In the genomic region with DNA sequence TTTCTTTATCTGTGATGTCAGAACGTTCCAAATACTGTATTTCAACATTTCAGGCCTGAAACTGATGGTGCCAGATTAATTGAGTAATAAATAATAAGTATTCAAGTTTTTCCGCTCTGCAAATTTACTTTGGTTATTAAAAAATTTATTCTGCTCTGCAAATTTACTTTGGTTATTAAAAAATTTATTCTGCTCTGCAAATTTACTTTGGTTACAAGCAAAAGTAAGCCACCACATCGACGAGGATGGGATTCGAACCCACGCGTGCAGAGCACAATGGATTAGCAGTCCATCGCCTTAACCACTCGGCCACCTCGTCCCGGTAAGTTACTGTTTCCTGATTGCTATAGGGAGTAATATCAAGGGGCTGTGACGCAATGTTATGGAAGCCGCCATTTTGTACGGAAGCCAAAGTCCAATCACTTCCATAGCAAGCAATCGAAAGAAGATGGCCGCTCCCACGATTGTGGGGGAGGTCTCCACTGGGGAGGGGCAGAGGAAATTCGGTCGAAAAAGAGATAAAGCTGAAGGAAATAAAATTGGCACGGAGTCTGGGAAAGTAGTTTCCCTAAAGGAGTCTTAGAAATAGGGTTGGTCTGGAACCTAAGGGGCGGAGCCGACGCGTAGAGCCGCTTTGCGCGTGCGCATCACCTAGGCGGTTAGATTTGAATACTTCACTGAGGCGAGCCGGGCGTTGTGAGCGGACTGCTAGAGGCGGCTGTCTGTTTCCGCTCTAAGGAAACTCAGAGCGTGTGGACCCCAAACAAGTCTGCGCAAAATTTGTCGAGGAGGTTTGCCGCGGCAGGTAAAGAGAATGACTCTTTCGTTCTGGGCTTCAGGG, we compare ENCODE assay signal across 1 cellular context.
TF ChIP-seq lines count a peak whose summit lies in the region.

A gene with protein sequence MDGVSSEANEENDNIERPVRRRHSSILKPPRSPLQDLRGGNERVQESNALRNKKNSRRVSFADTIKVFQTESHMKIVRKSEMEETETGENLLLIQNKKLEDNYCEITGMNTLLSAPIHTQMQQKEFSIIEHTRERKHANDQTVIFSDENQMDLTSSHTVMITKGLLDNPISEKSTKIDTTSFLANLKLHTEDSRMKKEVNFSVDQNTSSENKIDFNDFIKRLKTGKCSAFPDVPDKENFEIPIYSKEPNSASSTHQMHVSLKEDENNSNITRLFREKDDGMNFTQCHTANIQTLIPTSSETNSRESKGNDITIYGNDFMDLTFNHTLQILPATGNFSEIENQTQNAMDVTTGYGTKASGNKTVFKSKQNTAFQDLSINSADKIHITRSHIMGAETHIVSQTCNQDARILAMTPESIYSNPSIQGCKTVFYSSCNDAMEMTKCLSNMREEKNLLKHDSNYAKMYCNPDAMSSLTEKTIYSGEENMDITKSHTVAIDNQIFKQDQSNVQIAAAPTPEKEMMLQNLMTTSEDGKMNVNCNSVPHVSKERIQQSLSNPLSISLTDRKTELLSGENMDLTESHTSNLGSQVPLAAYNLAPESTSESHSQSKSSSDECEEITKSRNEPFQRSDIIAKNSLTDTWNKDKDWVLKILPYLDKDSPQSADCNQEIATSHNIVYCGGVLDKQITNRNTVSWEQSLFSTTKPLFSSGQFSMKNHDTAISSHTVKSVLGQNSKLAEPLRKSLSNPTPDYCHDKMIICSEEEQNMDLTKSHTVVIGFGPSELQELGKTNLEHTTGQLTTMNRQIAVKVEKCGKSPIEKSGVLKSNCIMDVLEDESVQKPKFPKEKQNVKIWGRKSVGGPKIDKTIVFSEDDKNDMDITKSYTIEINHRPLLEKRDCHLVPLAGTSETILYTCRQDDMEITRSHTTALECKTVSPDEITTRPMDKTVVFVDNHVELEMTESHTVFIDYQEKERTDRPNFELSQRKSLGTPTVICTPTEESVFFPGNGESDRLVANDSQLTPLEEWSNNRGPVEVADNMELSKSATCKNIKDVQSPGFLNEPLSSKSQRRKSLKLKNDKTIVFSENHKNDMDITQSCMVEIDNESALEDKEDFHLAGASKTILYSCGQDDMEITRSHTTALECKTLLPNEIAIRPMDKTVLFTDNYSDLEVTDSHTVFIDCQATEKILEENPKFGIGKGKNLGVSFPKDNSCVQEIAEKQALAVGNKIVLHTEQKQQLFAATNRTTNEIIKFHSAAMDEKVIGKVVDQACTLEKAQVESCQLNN (N-terminal part only) (plus strand): TSS at position 662 of the 841 bp plus-strand sequence. CDS start 8,683 bp downstream, outside the sequence.

TF ChIP-seq in K562, 482 proteins besides CTCF, POLR2A, EP300 and RAD21 (continued from another document and continues in another):
- TF ChIP-seq, protein P1, sequence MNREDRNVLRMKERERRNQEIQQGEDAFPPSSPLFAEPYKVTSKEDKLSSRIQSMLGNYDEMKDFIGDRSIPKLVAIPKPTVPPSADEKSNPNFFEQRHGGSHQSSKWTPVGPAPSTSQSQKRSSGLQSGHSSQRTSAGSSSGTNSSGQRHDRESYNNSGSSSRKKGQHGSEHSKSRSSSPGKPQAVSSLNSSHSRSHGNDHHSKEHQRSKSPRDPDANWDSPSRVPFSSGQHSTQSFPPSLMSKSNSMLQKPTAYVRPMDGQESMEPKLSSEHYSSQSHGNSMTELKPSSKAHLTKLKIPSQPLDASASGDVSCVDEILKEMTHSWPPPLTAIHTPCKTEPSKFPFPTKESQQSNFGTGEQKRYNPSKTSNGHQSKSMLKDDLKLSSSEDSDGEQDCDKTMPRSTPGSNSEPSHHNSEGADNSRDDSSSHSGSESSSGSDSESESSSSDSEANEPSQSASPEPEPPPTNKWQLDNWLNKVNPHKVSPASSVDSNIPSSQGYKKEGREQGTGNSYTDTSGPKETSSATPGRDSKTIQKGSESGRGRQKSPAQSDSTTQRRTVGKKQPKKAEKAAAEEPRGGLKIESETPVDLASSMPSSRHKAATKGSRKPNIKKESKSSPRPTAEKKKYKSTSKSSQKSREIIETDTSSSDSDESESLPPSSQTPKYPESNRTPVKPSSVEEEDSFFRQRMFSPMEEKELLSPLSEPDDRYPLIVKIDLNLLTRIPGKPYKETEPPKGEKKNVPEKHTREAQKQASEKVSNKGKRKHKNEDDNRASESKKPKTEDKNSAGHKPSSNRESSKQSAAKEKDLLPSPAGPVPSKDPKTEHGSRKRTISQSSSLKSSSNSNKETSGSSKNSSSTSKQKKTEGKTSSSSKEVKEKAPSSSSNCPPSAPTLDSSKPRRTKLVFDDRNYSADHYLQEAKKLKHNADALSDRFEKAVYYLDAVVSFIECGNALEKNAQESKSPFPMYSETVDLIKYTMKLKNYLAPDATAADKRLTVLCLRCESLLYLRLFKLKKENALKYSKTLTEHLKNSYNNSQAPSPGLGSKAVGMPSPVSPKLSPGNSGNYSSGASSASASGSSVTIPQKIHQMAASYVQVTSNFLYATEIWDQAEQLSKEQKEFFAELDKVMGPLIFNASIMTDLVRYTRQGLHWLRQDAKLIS (CRISPR knock-in tag; IDR thresholded peaks at IDR 0.05), result peak; percentile 78; the same call in 1 of the 2 replicates
- peak; percentile 40 to 88; a peak in 3 of 4 replicates for TF ChIP-seq FOXK2 (conservative IDR thresholded peaks at IDR 0.05 in 1 of 2, IDR thresholded peaks at IDR 0.05 in 1 of 2; ENCODE audit: low read depth in 2 of 2)
- no peak for TF ChIP-seq ZNF324 (CRISPR knock-in tag; IDR thresholded peaks at IDR 0.05)
- TF ChIP-seq, protein P2, sequence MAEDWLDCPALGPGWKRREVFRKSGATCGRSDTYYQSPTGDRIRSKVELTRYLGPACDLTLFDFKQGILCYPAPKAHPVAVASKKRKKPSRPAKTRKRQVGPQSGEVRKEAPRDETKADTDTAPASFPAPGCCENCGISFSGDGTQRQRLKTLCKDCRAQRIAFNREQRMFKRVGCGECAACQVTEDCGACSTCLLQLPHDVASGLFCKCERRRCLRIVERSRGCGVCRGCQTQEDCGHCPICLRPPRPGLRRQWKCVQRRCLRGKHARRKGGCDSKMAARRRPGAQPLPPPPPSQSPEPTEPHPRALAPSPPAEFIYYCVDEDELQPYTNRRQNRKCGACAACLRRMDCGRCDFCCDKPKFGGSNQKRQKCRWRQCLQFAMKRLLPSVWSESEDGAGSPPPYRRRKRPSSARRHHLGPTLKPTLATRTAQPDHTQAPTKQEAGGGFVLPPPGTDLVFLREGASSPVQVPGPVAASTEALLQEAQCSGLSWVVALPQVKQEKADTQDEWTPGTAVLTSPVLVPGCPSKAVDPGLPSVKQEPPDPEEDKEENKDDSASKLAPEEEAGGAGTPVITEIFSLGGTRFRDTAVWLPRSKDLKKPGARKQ (CRISPR knock-in tag; IDR thresholded peaks at IDR 0.05), result no peak
- TF ChIP-seq, protein P3, sequence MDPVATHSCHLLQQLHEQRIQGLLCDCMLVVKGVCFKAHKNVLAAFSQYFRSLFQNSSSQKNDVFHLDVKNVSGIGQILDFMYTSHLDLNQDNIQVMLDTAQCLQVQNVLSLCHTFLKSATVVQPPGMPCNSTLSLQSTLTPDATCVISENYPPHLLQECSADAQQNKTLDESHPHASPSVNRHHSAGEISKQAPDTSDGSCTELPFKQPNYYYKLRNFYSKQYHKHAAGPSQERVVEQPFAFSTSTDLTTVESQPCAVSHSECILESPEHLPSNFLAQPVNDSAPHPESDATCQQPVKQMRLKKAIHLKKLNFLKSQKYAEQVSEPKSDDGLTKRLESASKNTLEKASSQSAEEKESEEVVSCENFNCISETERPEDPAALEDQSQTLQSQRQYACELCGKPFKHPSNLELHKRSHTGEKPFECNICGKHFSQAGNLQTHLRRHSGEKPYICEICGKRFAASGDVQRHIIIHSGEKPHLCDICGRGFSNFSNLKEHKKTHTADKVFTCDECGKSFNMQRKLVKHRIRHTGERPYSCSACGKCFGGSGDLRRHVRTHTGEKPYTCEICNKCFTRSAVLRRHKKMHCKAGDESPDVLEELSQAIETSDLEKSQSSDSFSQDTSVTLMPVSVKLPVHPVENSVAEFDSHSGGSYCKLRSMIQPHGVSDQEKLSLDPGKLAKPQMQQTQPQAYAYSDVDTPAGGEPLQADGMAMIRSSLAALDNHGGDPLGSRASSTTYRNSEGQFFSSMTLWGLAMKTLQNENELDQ (CRISPR knock-in tag; IDR thresholded peaks at IDR 0.05; ENCODE audit: borderline replicate concordance), result no peak
- TF ChIP-seq HOXB6 (CRISPR knock-in tag; IDR thresholded peaks at IDR 0.05; ENCODE audit: borderline replicate concordance), result peak; percentile 45; the same call in 1 of the 2 replicates
- peak; percentile 82; the same call in 1 of the 2 replicates for TF ChIP-seq ZNF644 (tag; IDR thresholded peaks at IDR 0.05; ENCODE audit: low read depth)
- peak; percentile 31; the same call in 1 of the 2 replicates for TF ChIP-seq GATAD2A (IDR thresholded peaks at IDR 0.05)
- TF ChIP-seq RBM15 (IDR thresholded peaks at IDR 0.05; ENCODE audit: insufficient read depth, low read length), result no peak
- TF ChIP-seq, protein P4, sequence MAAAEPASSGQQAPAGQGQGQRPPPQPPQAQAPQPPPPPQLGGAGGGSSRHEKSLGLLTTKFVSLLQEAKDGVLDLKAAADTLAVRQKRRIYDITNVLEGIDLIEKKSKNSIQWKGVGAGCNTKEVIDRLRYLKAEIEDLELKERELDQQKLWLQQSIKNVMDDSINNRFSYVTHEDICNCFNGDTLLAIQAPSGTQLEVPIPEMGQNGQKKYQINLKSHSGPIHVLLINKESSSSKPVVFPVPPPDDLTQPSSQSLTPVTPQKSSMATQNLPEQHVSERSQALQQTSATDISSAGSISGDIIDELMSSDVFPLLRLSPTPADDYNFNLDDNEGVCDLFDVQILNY (CRISPR knock-in tag; IDR thresholded peaks at IDR 0.05), result 0 out of 2 replicates have a peak, but pooled peaks have one; percentile 32
- TF ChIP-seq SREBF2 (CRISPR knock-in tag; IDR thresholded peaks at IDR 0.05), result no peak
- TF ChIP-seq NUFIP1 (IDR thresholded peaks at IDR 0.05; ENCODE audit: partially characterized antibody), result peak; percentile 79
- peak; percentile 95 for TF ChIP-seq BRD4 (IDR thresholded peaks at IDR 0.05)
- TF ChIP-seq YY1 (IDR thresholded peaks at IDR 0.05; ENCODE audit: borderline replicate concordance in 1 of 3, control insufficient read depth in 1 of 3, extremely low read depth in 1 of 3, insufficient read depth in 3 of 3, insufficient read length in 1 of 3, insufficient replicate concordance in 2 of 3, low read depth in 1 of 3, low read length in 2 of 3), result peak; percentile 96 to 99 (median 99)
- TF ChIP-seq, protein P5, sequence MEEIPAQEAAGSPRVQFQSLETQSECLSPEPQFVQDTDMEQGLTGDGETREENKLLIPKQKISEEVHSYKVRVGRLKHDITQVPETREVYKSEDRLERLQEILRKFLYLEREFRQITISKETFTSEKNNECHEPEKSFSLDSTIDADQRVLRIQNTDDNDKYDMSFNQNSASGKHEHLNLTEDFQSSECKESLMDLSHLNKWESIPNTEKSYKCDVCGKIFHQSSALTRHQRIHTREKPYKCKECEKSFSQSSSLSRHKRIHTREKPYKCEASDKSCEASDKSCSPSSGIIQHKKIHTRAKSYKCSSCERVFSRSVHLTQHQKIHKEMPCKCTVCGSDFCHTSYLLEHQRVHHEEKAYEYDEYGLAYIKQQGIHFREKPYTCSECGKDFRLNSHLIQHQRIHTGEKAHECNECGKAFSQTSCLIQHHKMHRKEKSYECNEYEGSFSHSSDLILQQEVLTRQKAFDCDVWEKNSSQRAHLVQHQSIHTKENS (CRISPR knock-in tag; IDR thresholded peaks at IDR 0.05), result no peak
- no peak for TF ChIP-seq HEY1 (CRISPR knock-in tag; IDR thresholded peaks at IDR 0.05; ENCODE audit: borderline replicate concordance)
- TF ChIP-seq, protein P6, sequence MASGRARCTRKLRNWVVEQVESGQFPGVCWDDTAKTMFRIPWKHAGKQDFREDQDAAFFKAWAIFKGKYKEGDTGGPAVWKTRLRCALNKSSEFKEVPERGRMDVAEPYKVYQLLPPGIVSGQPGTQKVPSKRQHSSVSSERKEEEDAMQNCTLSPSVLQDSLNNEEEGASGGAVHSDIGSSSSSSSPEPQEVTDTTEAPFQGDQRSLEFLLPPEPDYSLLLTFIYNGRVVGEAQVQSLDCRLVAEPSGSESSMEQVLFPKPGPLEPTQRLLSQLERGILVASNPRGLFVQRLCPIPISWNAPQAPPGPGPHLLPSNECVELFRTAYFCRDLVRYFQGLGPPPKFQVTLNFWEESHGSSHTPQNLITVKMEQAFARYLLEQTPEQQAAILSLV (tag; IDR thresholded peaks at IDR 0.05), result peak; percentile 99
- TF ChIP-seq, protein P7, sequence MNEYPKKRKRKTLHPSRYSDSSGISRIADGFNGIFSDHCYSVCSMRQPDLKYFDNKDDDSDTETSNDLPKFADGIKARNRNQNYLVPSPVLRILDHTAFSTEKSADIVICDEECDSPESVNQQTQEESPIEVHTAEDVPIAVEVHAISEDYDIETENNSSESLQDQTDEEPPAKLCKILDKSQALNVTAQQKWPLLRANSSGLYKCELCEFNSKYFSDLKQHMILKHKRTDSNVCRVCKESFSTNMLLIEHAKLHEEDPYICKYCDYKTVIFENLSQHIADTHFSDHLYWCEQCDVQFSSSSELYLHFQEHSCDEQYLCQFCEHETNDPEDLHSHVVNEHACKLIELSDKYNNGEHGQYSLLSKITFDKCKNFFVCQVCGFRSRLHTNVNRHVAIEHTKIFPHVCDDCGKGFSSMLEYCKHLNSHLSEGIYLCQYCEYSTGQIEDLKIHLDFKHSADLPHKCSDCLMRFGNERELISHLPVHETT (CRISPR knock-in tag; conservative IDR thresholded peaks at IDR 0.05 in 1 of 2, IDR thresholded peaks at IDR 0.05 in 1 of 2), result peak in 1 of 2 experiments; percentile 79; a peak in 2 of 4 replicates
- TF ChIP-seq, protein P8, sequence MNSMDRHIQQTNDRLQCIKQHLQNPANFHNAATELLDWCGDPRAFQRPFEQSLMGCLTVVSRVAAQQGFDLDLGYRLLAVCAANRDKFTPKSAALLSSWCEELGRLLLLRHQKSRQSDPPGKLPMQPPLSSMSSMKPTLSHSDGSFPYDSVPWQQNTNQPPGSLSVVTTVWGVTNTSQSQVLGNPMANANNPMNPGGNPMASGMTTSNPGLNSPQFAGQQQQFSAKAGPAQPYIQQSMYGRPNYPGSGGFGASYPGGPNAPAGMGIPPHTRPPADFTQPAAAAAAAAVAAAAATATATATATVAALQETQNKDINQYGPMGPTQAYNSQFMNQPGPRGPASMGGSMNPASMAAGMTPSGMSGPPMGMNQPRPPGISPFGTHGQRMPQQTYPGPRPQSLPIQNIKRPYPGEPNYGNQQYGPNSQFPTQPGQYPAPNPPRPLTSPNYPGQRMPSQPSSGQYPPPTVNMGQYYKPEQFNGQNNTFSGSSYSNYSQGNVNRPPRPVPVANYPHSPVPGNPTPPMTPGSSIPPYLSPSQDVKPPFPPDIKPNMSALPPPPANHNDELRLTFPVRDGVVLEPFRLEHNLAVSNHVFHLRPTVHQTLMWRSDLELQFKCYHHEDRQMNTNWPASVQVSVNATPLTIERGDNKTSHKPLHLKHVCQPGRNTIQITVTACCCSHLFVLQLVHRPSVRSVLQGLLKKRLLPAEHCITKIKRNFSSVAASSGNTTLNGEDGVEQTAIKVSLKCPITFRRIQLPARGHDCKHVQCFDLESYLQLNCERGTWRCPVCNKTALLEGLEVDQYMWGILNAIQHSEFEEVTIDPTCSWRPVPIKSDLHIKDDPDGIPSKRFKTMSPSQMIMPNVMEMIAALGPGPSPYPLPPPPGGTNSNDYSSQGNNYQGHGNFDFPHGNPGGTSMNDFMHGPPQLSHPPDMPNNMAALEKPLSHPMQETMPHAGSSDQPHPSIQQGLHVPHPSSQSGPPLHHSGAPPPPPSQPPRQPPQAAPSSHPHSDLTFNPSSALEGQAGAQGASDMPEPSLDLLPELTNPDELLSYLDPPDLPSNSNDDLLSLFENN (IDR thresholded peaks at IDR 0.05; ENCODE audit: low read depth in 2 of 2, low read length in 2 of 2), result no peak
- TF ChIP-seq ZNF695 (CRISPR knock-in tag; IDR thresholded peaks at IDR 0.05), result no peak
- TF ChIP-seq, protein P9, sequence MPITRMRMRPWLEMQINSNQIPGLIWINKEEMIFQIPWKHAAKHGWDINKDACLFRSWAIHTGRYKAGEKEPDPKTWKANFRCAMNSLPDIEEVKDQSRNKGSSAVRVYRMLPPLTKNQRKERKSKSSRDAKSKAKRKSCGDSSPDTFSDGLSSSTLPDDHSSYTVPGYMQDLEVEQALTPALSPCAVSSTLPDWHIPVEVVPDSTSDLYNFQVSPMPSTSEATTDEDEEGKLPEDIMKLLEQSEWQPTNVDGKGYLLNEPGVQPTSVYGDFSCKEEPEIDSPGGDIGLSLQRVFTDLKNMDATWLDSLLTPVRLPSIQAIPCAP (CRISPR knock-in tag; IDR thresholded peaks at IDR 0.05; ENCODE audit: borderline replicate concordance), result no peak
